11 cellular contexts compared by ENCODE assay signal in the genomic region with DNA sequence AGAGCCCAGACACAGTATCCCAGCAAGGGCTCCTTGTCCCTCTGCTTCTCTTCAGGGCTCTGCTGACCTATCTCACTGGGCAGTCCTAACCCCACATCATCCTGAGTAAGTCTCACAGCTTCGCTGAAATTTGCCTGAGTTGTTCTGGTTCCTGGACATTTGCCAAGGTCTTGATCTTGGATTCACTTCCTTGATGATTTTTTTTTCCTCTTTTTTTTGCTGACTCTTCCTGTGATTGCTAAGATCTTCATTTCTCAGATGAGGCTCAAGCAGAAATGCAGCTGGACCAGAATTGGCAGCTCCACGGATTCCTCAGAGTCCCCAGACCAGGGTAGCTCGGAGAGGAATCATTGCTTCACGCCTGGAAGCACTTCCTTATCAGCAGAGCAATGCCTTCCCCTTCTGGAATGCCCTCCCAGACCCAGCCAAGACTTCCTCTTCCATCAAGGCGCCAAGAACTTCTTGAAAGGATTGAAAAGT. TPM values are rescaled to one million over a fixed set of nuclear protein-coding genes. Genes with fewer than 3 reads are reported as not detected.
DNase-seq lines count a peak whose midpoint lies in the region; ATAC-seq and TF ChIP-seq lines count a peak whose summit lies in the region.
"Had no signal": no experiment of that assay in that cellular context is flagged by ENCODE, and none has a peak within 500 bp of the region (broad histone marks: within the 10 kb centered on the region; RNA-seq: fewer than 3 reads in every experiment).

No MANE protein-coding gene starts in this region.

- H3K4me1 ChIP-seq in sigmoid colon, result peaks cover 0 to 13% (median 10%) of the 10 kb centered on the region in 4 donors

- whole genome bisulfite sequencing in sigmoid colon, 2 donors, result 24 to 27% methylated on average over 5 of the region's 5 CpGs

- DNase-seq in HK-2 (ENCODE audit: unreplicated experiment) (peak; percentile 60), amniotic epithelial cell (ENCODE audit: low read depth) (peak; percentile 53), left cardiac atrium (peak; percentile 62), sigmoid colon (peak; percentile 22), RPMI8226 (no peak), NCI-H526 treated with DMSO at 0.1 percent for 48 hours (lab: John Stamatoyannopoulos, UW) (no peak)
- DNase-seq in activated T-cell treated with anti-CD3 and anti-CD28 coated beads, Interleukin-2, amount 50 U/mL, for 48 hours, result no peak

- no peak for TF ChIP-seq CTCF in sigmoid colon (IDR thresholded peaks at IDR 0.05)

- no peaks in the 10 kb centered on the region for H3K36me3 ChIP-seq in sigmoid colon

- no peak overlapping the region for H3K4me3 ChIP-seq in sigmoid colon
- H3K4me3 ChIP-seq: K562, SK-N-MC had no signal

- TF ChIP-seq POLR2A in sigmoid colon (IDR thresholded peaks at IDR 0.05), result no peak

- no peaks in the 10 kb centered on the region for H3K27me3 ChIP-seq in sigmoid colon

- no peak for TF ChIP-seq EP300 in sigmoid colon (IDR thresholded peaks at IDR 0.05)

- no peaks in the 10 kb centered on the region for H3K9me3 ChIP-seq in sigmoid colon

- H3K27ac ChIP-seq in sigmoid colon, result peak overlapping the region in 1 of 4 donors; percentile 35
- H3K27ac ChIP-seq: SK-N-MC had no signal

- peak; percentile 79 to 81 for ATAC-seq in left cardiac atrium
- no peak for ATAC-seq in GM19023 (IDR thresholded peaks at IDR 0.05; ENCODE audit: unreplicated experiment)
- ATAC-seq: activated naive CD4-positive, alpha-beta T cell treated with anti-CD3 and anti-CD28 coated beads, Interleukin-2, amount 50 U/mL, for 72 hours; K562 had no signal

- intact Hi-C loops in left cardiac atrium (cut with DNase I) (no loop called here), sigmoid colon (cut with DNase I) (no loop called here)

RNA-seq across cellular contexts. Expression of a gene that starts 8.6 kb away (rescaled TPM):
- total RNA-seq in left cardiac atrium (1 to 10 TPM; 5.5 to 7.6 TPM), sigmoid colon (10 to 100 TPM in 3 of 4 donors, 1 to 10 TPM in 1; 7.6 to 26.0 (median 19.1) TPM)
- 1 to 10 TPM; 2.5 to 7.9 (median 4.8) TPM for polyA plus RNA-seq in sigmoid colon
- polyA plus RNA-seq: K562 had no signal

Comparison
In these comparisons a context has a peak if more than half of its experiments do, and no peak if none do; other contexts are left out.
1. DNase-seq: peak in HK-2 (single experiment), amniotic epithelial cell (single experiment), left cardiac atrium (single experiment) and sigmoid colon (single experiment); none in activated T-cell treated with anti-CD3 and anti-CD28 coated beads, Interleukin-2, amount 50 U/mL, for 48 hours (0 of 2), RPMI8226 (single experiment) and NCI-H526 treated with DMSO at 0.1 percent for 48 hours (single experiment).